Comparison of ENCODE assay signal across 25 cellular contexts in genomic region chr16:57763290-57764005, GRCh38. TPM values are rescaled to one million over a fixed set of nuclear protein-coding genes. Genes with fewer than 3 reads are reported as not detected.
A peak's percentile ranks its signal among the peaks of the same experiment; 100 is the strongest.
DNase-seq lines count a peak whose midpoint lies in the region; ATAC-seq and TF ChIP-seq lines count a peak whose summit lies in the region.
"Had no signal": no experiment of that assay in that cellular context is flagged by ENCODE, and none has a peak within 500 bp of the region (broad histone marks: within the 10 kb centered on the region; RNA-seq: fewer than 3 reads in every experiment).

No MANE protein-coding gene starts in this region.

- no peak for TF ChIP-seq CTCF in A673 (conservative IDR thresholded peaks at IDR 0.05; ENCODE audit: low read depth, low read length)
- TF ChIP-seq CTCF in IMR-90 (conservative IDR thresholded peaks at IDR 0.05; ENCODE audit: low read depth, low read length): no peak
- no peak for TF ChIP-seq CTCF in neural crest cell (conservative IDR thresholded peaks at IDR 0.05)

- POLR2A ChIA-PET in A673 (lab: Charles Lee; ENCODE audit: low non-redundant PET): no interaction called here
- POLR2A ChIA-PET in IMR-90 (lab: Charles Lee; ENCODE audit: unreplicated experiment): no interaction called here

- H3K9me1 ChIP-seq in IMR-90 (ENCODE audit: insufficient read depth, low read length): peaks cover 4% of the 10 kb centered on the region

- dilution Hi-C loops in IMR-90 (cut with HindIII; ENCODE audit: low sequenced_read_pairs, unreplicated experiment): no loop called here

- H3K18ac ChIP-seq in IMR-90 (ENCODE audit: low read depth, low read length): no peak overlapping the region

- H4K91ac ChIP-seq in IMR-90 (ENCODE audit: insufficient read depth, low read depth, low read length): peak overlapping the region; percentile 80

- peak overlapping the region; percentile 53 for H3K27ac ChIP-seq in A673 (ENCODE audit: low read depth, low read length, poor library complexity, severe bottlenecking)
- peak overlapping the region; percentile 16; the same call in 1 of the 2 replicates for H3K27ac ChIP-seq in IMR-90 (ENCODE audit: insufficient read depth, low read length)
- H3K27ac ChIP-seq in cingulate gyrus (ENCODE audit: low read depth, low read length): peak overlapping the region; percentile 10
- H3K27ac ChIP-seq: cardiac muscle cell, pancreas had no signal

- peak overlapping the region in 1 of 2 experiments; percentile 66; a peak in 1 of 4 replicates for H4K8ac ChIP-seq in IMR-90 (ENCODE audit: low read depth in 2 of 2, low read length in 2 of 2)

- H3K27me3 Mint-ChIP-seq in neural crest cell (ENCODE audit: low read depth): no peaks in the 10 kb centered on the region
- H3K27me3 Mint-ChIP-seq: naive B cell had no signal

- peak overlapping the region; percentile 95 for H2AK5ac ChIP-seq in IMR-90 (ENCODE audit: low read depth, low read length)

- peak overlapping the region; percentile 86 for H3K4ac ChIP-seq in IMR-90 (ENCODE audit: low read depth, low read length)

- in situ Hi-C loops in IMR-90 (cut with MboI; ENCODE audit: low sequenced_read_pairs): no loop called here

- H3K79me1 ChIP-seq in IMR-90 (ENCODE audit: low read depth in 1 of 2, low read length in 2 of 2): peaks cover 5 to 25% of the 10 kb centered on the region in 2 experiments; a peak in 3 of 4 replicates

- 80% methylated on average over 2 of the region's 14 CpGs; no CpG with 5 or more reads in 1 of the 2 experiments for WGBS in IMR-90 (ENCODE audit: extremely low coverage in 2 of 2, insufficient read length in 1 of 2), 2 experiments

- peak overlapping the region; percentile 85 for H2BK120ac ChIP-seq in IMR-90 (ENCODE audit: low read depth, low read length)

- H3K4me3 ChIP-seq in A673 (ENCODE audit: low read depth, low read length, poor library complexity, severe bottlenecking) (no peak overlapping the region), IMR-90 (ENCODE audit: insufficient read depth, low read depth, low read length) (no peak overlapping the region)
- H3K4me3 ChIP-seq: cardiac muscle cell, GM23248, heart right ventricle, pancreas had no signal

- no peak overlapping the region for H4K5ac ChIP-seq in IMR-90 (ENCODE audit: low read depth, low read length)

- no peak overlapping the region for H3K56ac ChIP-seq in IMR-90 (ENCODE audit: extremely low read depth, insufficient read depth, low read length)

- TF ChIP-seq RAD21 in IMR-90 (IDR thresholded peaks at IDR 0.05; ENCODE audit: low read length): no peak

- H3K4me1 Mint-ChIP-seq in neural crest cell: no peaks in the 10 kb centered on the region
- H3K4me1 Mint-ChIP-seq: activated naive CD4-positive, alpha-beta T cell treated with anti-CD3 and anti-CD28 coated beads, Interleukin-2, amount 10 ng/mL, durations not matched to agents 7 days and 5 days; naive B cell had no signal

- H3K4me2 ChIP-seq in IMR-90 (ENCODE audit: low read depth, low read length): no peak overlapping the region

- H3K14ac ChIP-seq in IMR-90 (replicated peaks; ENCODE audit: low read depth, low read length): peak overlapping the region; percentile 58; the same call in 1 of the 2 replicates

- intact Hi-C loops in A673 (cut with micrococcal nuclease; ENCODE audit: unreplicated experiment): no loop called here
- intact Hi-C loops in IMR-90 (cut with micrococcal nuclease): no loop called here

- H3K36me3 ChIP-seq in A673 (ENCODE audit: insufficient read depth, low read length, poor library complexity, severe bottlenecking): peaks cover 86% of the 10 kb centered on the region
- H3K36me3 ChIP-seq in IMR-90 (ENCODE audit: control insufficient read depth, insufficient read depth, low read length): peaks cover 63% of the 10 kb centered on the region
- H3K36me3 ChIP-seq: cardiac muscle cell had no signal

- H3K27ac Mint-ChIP-seq in neural crest cell (ENCODE audit: unreplicated experiment): no peak overlapping the region
- no peak overlapping the region for H3K27ac Mint-ChIP-seq in activated naive CD4-positive, alpha-beta T cell treated with anti-CD3 and anti-CD28 coated beads, Interleukin-2, amount 50 U/mL, for 72 hours
- H3K27ac Mint-ChIP-seq: activated naive CD4-positive, alpha-beta T cell treated with anti-CD3 and anti-CD28 coated beads, Interleukin-2, amount 10 ng/mL, durations not matched to agents 7 days and 5 days; activated T-cell treated with anti-CD3 and anti-CD28 coated beads, Interleukin-2, amount 50 U/mL, for 72 hours had no signal

- BruUV-seq in A673 (replicated peaks; lab: Mats Ljungman, UMichigan) (no TSS peak), IMR-90 (replicated peaks; lab: Mats Ljungman, UMichigan) (no TSS peak)

- CTCF ChIA-PET in A673 (lab: Charles Lee): no interaction called here
- CTCF ChIA-PET in IMR-90 (lab: Yijun Ruan, JAX): interaction anchor here (1.1 kb wide), 1 partner anchor 100 kb away, joined by 8 read pairs; no protein-coding TSS in a partner anchor

- no peaks in the 10 kb centered on the region for H3K9me3 Mint-ChIP-seq in neural crest cell
- H3K9me3 Mint-ChIP-seq in activated naive CD4-positive, alpha-beta T cell treated with anti-CD3 and anti-CD28 coated beads, Interleukin-2, amount 50 U/mL, for 72 hours: no peaks in the 10 kb centered on the region
- H3K9me3 Mint-ChIP-seq: activated naive CD4-positive, alpha-beta T cell treated with anti-CD3 and anti-CD28 coated beads, Interleukin-2, amount 10 ng/mL, durations not matched to agents 7 days and 5 days; activated T-cell treated with anti-CD3 and anti-CD28 coated beads, Interleukin-2, amount 50 U/mL, for 72 hours; naive B cell had no signal

- H2AK9ac ChIP-seq in IMR-90 (replicated peaks; ENCODE audit: low read depth, low read length, poor library complexity): peak overlapping the region; percentile 96

- H3K9me3 ChIP-seq in A673 (ENCODE audit: low read depth, low read length, poor library complexity, severe bottlenecking) (no peaks in the 10 kb centered on the region), IMR-90 (ENCODE audit: control insufficient read depth, insufficient read depth, low read length) (no peaks in the 10 kb centered on the region)
- H3K9me3 ChIP-seq: heart right ventricle, pancreas had no signal

- peak overlapping the region; percentile 27 for H3K4me3 Mint-ChIP-seq in neural crest cell
- H3K4me3 Mint-ChIP-seq: activated naive CD4-positive, alpha-beta T cell treated with anti-CD3 and anti-CD28 coated beads, Interleukin-2, amount 10 ng/mL, durations not matched to agents 7 days and 5 days; activated T-cell treated with anti-CD3 and anti-CD28 coated beads, Interleukin-2, amount 50 U/mL, for 72 hours; naive B cell had no signal

- peak overlapping the region; percentile 57 for H2BK5ac ChIP-seq in IMR-90 (ENCODE audit: low read depth, low read length, poor library complexity, severe bottlenecking)

- DNase-seq in A673 (ENCODE audit: low spot score) (no peak), IMR-90 (no peak), neural crest cell (ENCODE audit: low read depth, low spot score) (no peak), NCI-H510A treated with DMSO at 0.1 percent for 48 hours (lab: John Stamatoyannopoulos, UW) (no peak), DMS153 treated with DMSO at 0.1 percent for 48 hours (lab: John Stamatoyannopoulos, UW; ENCODE audit: unreplicated experiment) (no peak)
- DNase-seq in activated naive CD4-positive, alpha-beta T cell treated with anti-CD3 and anti-CD28 coated beads, Interleukin-2, amount 50 U/mL, for 72 hours (ENCODE audit: low spot score in 2 of 2): no peak
- DNase-seq: activated CD4-positive, alpha-beta T cell treated with anti-CD3 and anti-CD28 coated beads for 4 hours; activated naive CD4-positive, alpha-beta T cell treated with anti-CD3 and anti-CD28 coated beads, Interleukin-2, amount 10 ng/mL, durations not matched to agents 7 days and 5 days; activated T-cell treated with anti-CD3 and anti-CD28 coated beads, Interleukin-2, amount 50 U/mL, for 72 hours; heart right ventricle; left colon; mesendoderm; naive B cell; NCI-H1417; NCI-H2081; NCI-H446 treated with DMSO at 0.1 percent for 48 hours; stimulated activated CD4-positive, alpha-beta T cell treated with anti-CD3 and anti-CD28 coated beads, Interleukin-12 subunit alpha, Interleukin-12 subunit beta, amount 100 ng/mL, for 4 hours; stimulated activated CD4-positive, alpha-beta T cell treated with anti-CD3 and anti-CD28 coated beads, Interleukin-4, amount 100 ng/mL, for 24 hours; stimulated activated naive CD4-positive, alpha-beta T cell treated with Interleukin-2 at 50 U/mL for 16 hours; T-helper 1 cell had no signal

- H2BK15ac ChIP-seq in IMR-90 (ENCODE audit: low read depth, low read length): peak overlapping the region; percentile 28; the same call in 1 of the 3 replicates

- ATAC-seq in IMR-90 (ENCODE audit: low read depth) (no peak), GM21619 (IDR thresholded peaks at IDR 0.05; ENCODE audit: unreplicated experiment) (no peak)
- no peak for ATAC-seq in activated naive CD4-positive, alpha-beta T cell treated with anti-CD3 and anti-CD28 coated beads, Interleukin-2, amount 50 U/mL, for 72 hours
- ATAC-seq: left colon had no signal

- no peak overlapping the region for H3K9ac ChIP-seq in IMR-90 (ENCODE audit: low read depth, low read length)

- H3K23ac ChIP-seq in IMR-90 (ENCODE audit: low read depth, low read length): peak overlapping the region; percentile 40; the same call in 1 of the 2 replicates

- H3K4me1 ChIP-seq in A673 (ENCODE audit: insufficient read depth, low read length, poor library complexity, severe bottlenecking): peaks cover 18% of the 10 kb centered on the region
- peaks cover 7% of the 10 kb centered on the region for H3K4me1 ChIP-seq in IMR-90 (ENCODE audit: control insufficient read depth, insufficient read depth, low read length)
- H3K4me1 ChIP-seq: pancreas had no signal

- peak overlapping the region; percentile 73 for H2BK20ac ChIP-seq in IMR-90 (ENCODE audit: low read depth, low read length)

- peaks cover 3% of the 10 kb centered on the region; the same call in 1 of the 2 replicates for H4K20me1 ChIP-seq in IMR-90 (ENCODE audit: insufficient read depth, low read length)

- peak overlapping the region; percentile 67 for H2AFZ ChIP-seq in IMR-90 (replicated peaks; ENCODE audit: low read length, poor library complexity)
- H2AFZ ChIP-seq: GM23248 had no signal

- peaks cover 3% of the 10 kb centered on the region for H3K36me3 Mint-ChIP-seq in neural crest cell (ENCODE audit: low read depth)
- no peaks in the 10 kb centered on the region for H3K36me3 Mint-ChIP-seq in activated naive CD4-positive, alpha-beta T cell treated with anti-CD3 and anti-CD28 coated beads, Interleukin-2, amount 50 U/mL, for 72 hours
- H3K36me3 Mint-ChIP-seq: activated naive CD4-positive, alpha-beta T cell treated with anti-CD3 and anti-CD28 coated beads, Interleukin-2, amount 10 ng/mL, durations not matched to agents 7 days and 5 days; naive B cell had no signal

- H3K27me3 ChIP-seq in A673 (replicated peaks; ENCODE audit: insufficient read depth, low read depth, low read length, poor library complexity): no peaks in the 10 kb centered on the region
- H3K27me3 ChIP-seq in IMR-90 (ENCODE audit: control insufficient read depth, insufficient read depth, low read length): no peaks in the 10 kb centered on the region
- H3K27me3 ChIP-seq: cardiac muscle cell, heart right ventricle, pancreas had no signal

- TF ChIP-seq POLR2A in IMR-90 (IDR thresholded peaks at IDR 0.05; ENCODE audit: low read depth, low read length): no peak

RNA-seq across cellular contexts. Expression of gene KATNB1, which starts 27.9 kb away (rescaled TPM):
- total RNA-seq in A673 (2021) (55.7 and 58.5 TPM in 2 replicates), IMR-90 (2012; rRNA removed) (10.9 and 14.2 TPM in 2 replicates), neural crest cell (42.1 and 47.4 TPM in 2 replicates)
- polyA plus RNA-seq in IMR-90 (2012; rRNA removed): 23.5 and 27.6 TPM in 2 replicates
- polyA plus RNA-seq in IMR-90 (2012; cell fraction: cytosol; rRNA removed): 15.9 and 23.1 TPM in 2 replicates
- 67.2 and 166 TPM in 2 replicates for polyA plus RNA-seq in IMR-90 (2012; cell fraction: nucleus; rRNA removed; ENCODE audit: low replicate concordance)
- total RNA-seq in activated naive CD4-positive, alpha-beta T cell treated with anti-CD3 and anti-CD28 coated beads, Interleukin-2, amount 50 U/mL, for 72 hours: 10 to 100 TPM; 20.2 to 33.9 TPM

RNA-seq across cellular contexts. Expression of gene KIFC3, which starts 38.8 kb away (rescaled TPM):
- total RNA-seq in A673 (2021) (198 and 201 TPM in 2 replicates), IMR-90 (2012; rRNA removed) (38.3 and 48.6 TPM in 2 replicates), neural crest cell (25.1 TPM in 2 replicates)
- polyA plus RNA-seq in IMR-90 (2012; rRNA removed): 62.5 and 66.6 TPM in 2 replicates
- polyA plus RNA-seq in IMR-90 (2012; cell fraction: cytosol; rRNA removed): 43.3 and 62.3 TPM in 2 replicates
- 123 and 327 TPM in 2 replicates for polyA plus RNA-seq in IMR-90 (2012; cell fraction: nucleus; rRNA removed; ENCODE audit: low replicate concordance)
- total RNA-seq in activated naive CD4-positive, alpha-beta T cell treated with anti-CD3 and anti-CD28 coated beads, Interleukin-2, amount 50 U/mL, for 72 hours: under 1 TPM; 0.16 to 0.64 TPM

Comparison
In these comparisons a context has a peak if more than half of its experiments do, and no peak if none do; other contexts are left out.
1. RNA of gene KIFC3, which starts 38.8 kb away (total RNA-seq): 198 to 201 TPM in A673, 38.3 to 48.6 TPM in IMR-90 and 25.1 TPM in neural crest cell; 0.16 to 0.64 TPM in activated naive CD4-positive, alpha-beta T cell treated with anti-CD3 and anti-CD28 coated beads, Interleukin-2, amount 50 U/mL, for 72 hours; every median in the first group is over 10 times any median in the second.
2. Peak in every context shown above with its lines, with median percentiles within 50 percentile points of each other: H3K27ac ChIP-seq.